In genomic region chr17:31156326-31156725, GRCh38 we compare ENCODE assay signal across 23 cellular contexts.
A peak's percentile ranks its signal among the peaks of the same experiment; 100 is the strongest.
DNase-seq lines count a peak whose midpoint lies in the region; ATAC-seq and TF ChIP-seq lines count a peak whose summit lies in the region.
"Had no signal": no experiment of that assay in that cellular context is flagged by ENCODE, and none has a peak within 500 bp of the region (broad histone marks: within the 10 kb centered on the region; RNA-seq: fewer than 3 reads in every experiment).

No MANE protein-coding gene starts in this region.

- H3K36me3 Mint-ChIP-seq in mesothelial cell of epicardium: peaks cover 22% of the 10 kb centered on the region

- DNase-seq in AG09309 (ENCODE audit: low read depth) (peak; percentile 62), HS-27A (ENCODE audit: low read depth) (peak; percentile 12), cardiac fibroblast (ENCODE audit: low read depth in 2 of 2) (peak; percentile 9 to 37), mesothelial cell of epicardium (ENCODE audit: low spot score in 2 of 2, unreplicated experiment in 2 of 2) (no peak), putamen (ENCODE audit: low spot score) (no peak), NCI-H526 (lab: John Stamatoyannopoulos, UW) (no peak)
- DNase-seq in effector memory CD4-positive, alpha-beta T cell: no peak
- DNase-seq: activated CD4-positive, alpha-beta T cell treated with anti-CD3 and anti-CD28 coated beads, Interleukin-2, amount 50 U/mL, for 4 hours; activated T-cell treated with anti-CD3 and anti-CD28 coated beads, Interleukin-2, amount 50 U/mL, for 4 hours; CD4-positive, alpha-beta T cell; foreskin keratinocyte; KBM-7; left cardiac atrium; MV-4-11; NCI-H187 treated with DMSO at 0.1 percent for 48 hours; NCI-H345; psoas muscle had no signal

- no peak for TF ChIP-seq CTCF in AG09309 (IDR thresholded peaks at IDR 0.05; ENCODE audit: control insufficient read depth, insufficient read depth, low read depth, low read length, missing control alignments)
- no peak for TF ChIP-seq CTCF in cardiac fibroblast (IDR thresholded peaks at IDR 0.05; ENCODE audit: low read depth, low read length)
- no peak for TF ChIP-seq CTCF in mesothelial cell of epicardium (IDR thresholded peaks at IDR 0.05; ENCODE audit: unreplicated experiment)

- H3K4me1 Mint-ChIP-seq in mesothelial cell of epicardium: peaks cover 29% of the 10 kb centered on the region

- H3K27me3 Mint-ChIP-seq in mesothelial cell of epicardium (ENCODE audit: low read depth): no peaks in the 10 kb centered on the region
- H3K27me3 Mint-ChIP-seq: activated naive CD4-positive, alpha-beta T cell treated with anti-CD3 and anti-CD28 coated beads, Interleukin-2, amount 50 U/mL, for 24 hours; CD4-positive, alpha-beta T cell had no signal

- H3K36me3 ChIP-seq in effector memory CD4-positive, alpha-beta T cell (ENCODE audit: control insufficient read depth, insufficient read depth, low read length): no peaks in the 10 kb centered on the region

- no peaks in the 10 kb centered on the region for H3K9me3 ChIP-seq in effector memory CD4-positive, alpha-beta T cell (ENCODE audit: control insufficient read depth, low read length)
- H3K9me3 ChIP-seq: HAP-1 had no signal

- H3K9me3 Mint-ChIP-seq in mesothelial cell of epicardium: peaks cover 12% of the 10 kb centered on the region

- peak overlapping the region; percentile 35 for H3K27ac Mint-ChIP-seq in mesothelial cell of epicardium
- H3K27ac Mint-ChIP-seq: CD4-positive, alpha-beta T cell; stimulated activated effector memory CD8-positive, alpha-beta T cell treated with anti-CD3 and anti-CD28 coated beads, Interleukin-12 subunit alpha, Interleukin-12 subunit beta, amount 100 ng/mL, for 72 hours had no signal

- H3K27me3 ChIP-seq in effector memory CD4-positive, alpha-beta T cell (replicated peaks; ENCODE audit: control insufficient read depth, insufficient read depth, low read length, poor library complexity, severe bottlenecking): no peaks in the 10 kb centered on the region
- H3K27me3 ChIP-seq: foreskin keratinocyte had no signal

- ATAC-seq in HG03039 (IDR thresholded peaks at IDR 0.05; ENCODE audit: unreplicated experiment): no peak
- ATAC-seq: activated T-cell treated with anti-CD3 and anti-CD28 coated beads, Interleukin-2, amount 50 U/mL, for 4 hours; foreskin keratinocyte; left cardiac atrium; psoas muscle; stimulated activated effector memory CD8-positive, alpha-beta T cell treated with anti-CD3 and anti-CD28 coated beads, Interleukin-12 subunit alpha, Interleukin-12 subunit beta, amount 100 ng/mL, for 72 hours had no signal

- H3K4me3 ChIP-seq in AG09309 (ENCODE audit: control insufficient read depth, low read depth, low read length): no peak overlapping the region
- H3K4me3 ChIP-seq in cardiac fibroblast (replicated peaks in 1 of 2; ENCODE audit: low read depth in 2 of 2, low read length in 2 of 2): no peak overlapping the region
- H3K4me3 ChIP-seq in effector memory CD4-positive, alpha-beta T cell (ENCODE audit: insufficient read depth, low read depth, low read length, poor library complexity, severe bottlenecking): no peak overlapping the region
- H3K4me3 ChIP-seq: HAP-1, psoas muscle had no signal

- no peak overlapping the region for H3K27ac ChIP-seq in effector memory CD4-positive, alpha-beta T cell (ENCODE audit: insufficient read depth, low read length, poor library complexity, severe bottlenecking)
- H3K27ac ChIP-seq: foreskin keratinocyte, HL-60, psoas muscle had no signal

- H3K4me1 ChIP-seq in effector memory CD4-positive, alpha-beta T cell (ENCODE audit: control insufficient read depth, insufficient read depth, low read length, poor library complexity, severe bottlenecking): no peaks in the 10 kb centered on the region
- H3K4me1 ChIP-seq: foreskin keratinocyte, psoas muscle had no signal

- H3K4me3 Mint-ChIP-seq in mesothelial cell of epicardium: no peak overlapping the region
- H3K4me3 Mint-ChIP-seq: activated naive CD4-positive, alpha-beta T cell treated with anti-CD3 and anti-CD28 coated beads, Interleukin-2, amount 50 U/mL, for 24 hours; activated T-cell treated with anti-CD3 and anti-CD28 coated beads, Interleukin-2, amount 50 U/mL, for 4 hours; CD4-positive, alpha-beta T cell; nephron; stimulated activated effector memory CD8-positive, alpha-beta T cell treated with anti-CD3 and anti-CD28 coated beads, Interleukin-12 subunit alpha, Interleukin-12 subunit beta, amount 100 ng/mL, for 72 hours had no signal

Comparison
In these comparisons a context has a peak if more than half of its experiments do, and no peak if none do; other contexts are left out.
1. DNase-seq: peak in AG09309 (single experiment), HS-27A (single experiment) and cardiac fibroblast (2 of 2); none in mesothelial cell of epicardium (0 of 2), effector memory CD4-positive, alpha-beta T cell (0 of 3), putamen (single experiment) and NCI-H526 (0 of 2).